16 cellular contexts compared by ENCODE assay signal in genomic region chr17:73090396-73091202, GRCh38. TPM values are rescaled to one million over a fixed set of nuclear protein-coding genes. Genes with fewer than 3 reads are reported as not detected.
A peak's percentile ranks its signal among the peaks of the same experiment; 100 is the strongest.
DNase-seq lines count a peak whose midpoint lies in the region; ATAC-seq, FAIRE-seq and TF ChIP-seq lines count a peak whose summit lies in the region.
"Had no signal": no experiment of that assay in that cellular context is flagged by ENCODE, and none has a peak within 500 bp of the region (broad histone marks: within the 10 kb centered on the region; RNA-seq: fewer than 3 reads in every experiment).

No MANE protein-coding gene starts in this region.

- H3K4me3 ChIP-seq in BLaER1 treated with 17β-estradiol and CSF1 and Interleukin-3, amounts not matched to agents 10 nM and 100 nM: peak overlapping the region in 1 of 10 experiments; percentile 73; a peak in 4 of 20 replicates
- H3K4me3 ChIP-seq in GM23338 (no peak overlapping the region), mucosa of stomach (ENCODE audit: low read length) (peak overlapping the region; percentile 15)

- no peaks in the 10 kb centered on the region for H3F3A ChIP-seq in GM23338 (replicated peaks; ENCODE audit: low read depth)

- H3K36me3 Mint-ChIP-seq in GM23338 (ENCODE audit: low read depth): no peaks in the 10 kb centered on the region
- H3K36me3 Mint-ChIP-seq in activated naive CD8-positive, alpha-beta T cell treated with anti-CD3 and anti-CD28 coated beads, Interleukin-2, amount 50 U/mL, for 24 hours (ENCODE audit: low read depth): peaks cover 13% of the 10 kb centered on the region

- H3K27ac ChIP-seq in BLaER1 treated with 17β-estradiol and CSF1 and Interleukin-3, amounts not matched to agents 10 nM and 100 nM: no peak overlapping the region
- no peak overlapping the region for H3K27ac ChIP-seq in GM23338 (ENCODE audit: low read depth)
- H3K27ac ChIP-seq: SJCRH30 had no signal

- H3K4me1 ChIP-seq in BLaER1 treated with 17β-estradiol and CSF1 and Interleukin-3, amounts not matched to agents 10 nM and 100 nM: peaks cover 30 to 48% (median 42%) of the 10 kb centered on the region in 10 experiments
- H3K4me1 ChIP-seq in GM23338 (ENCODE audit: insufficient read depth): peaks cover 10% of the 10 kb centered on the region
- peaks cover 22% of the 10 kb centered on the region for H3K4me1 ChIP-seq in mucosa of stomach (ENCODE audit: control insufficient read depth, insufficient read depth, low read length)
- H3K4me1 ChIP-seq: SJCRH30 had no signal

- H3K79me2 ChIP-seq in GM23338 (replicated peaks; ENCODE audit: insufficient read depth): no peaks in the 10 kb centered on the region

- H3K4me2 ChIP-seq in BLaER1 treated with 17β-estradiol and CSF1 and Interleukin-3, amounts not matched to agents 10 nM and 100 nM: peak overlapping the region; percentile 90 to 100 (median 98)
- no peak overlapping the region for H3K4me2 ChIP-seq in GM23338

- peak overlapping the region; percentile 31 for H3K4me3 Mint-ChIP-seq in GM23338
- H3K4me3 Mint-ChIP-seq in activated naive CD8-positive, alpha-beta T cell treated with anti-CD3 and anti-CD28 coated beads, Interleukin-2, amount 50 U/mL, for 24 hours: peak overlapping the region; percentile 52

- H3K27me3 Mint-ChIP-seq in GM23338 (ENCODE audit: insufficient read depth, low read depth, poor library complexity): peaks cover 13% of the 10 kb centered on the region
- H3K27me3 Mint-ChIP-seq in activated naive CD8-positive, alpha-beta T cell treated with anti-CD3 and anti-CD28 coated beads, Interleukin-2, amount 50 U/mL, for 24 hours: no peaks in the 10 kb centered on the region
- H3K27me3 Mint-ChIP-seq: stimulated activated naive CD8-positive, alpha-beta T cell treated with anti-CD3 and anti-CD28 coated beads, Interleukin-15, Interleukin-2, amounts not matched to agents 100 ng/mL and 50 ng/mL, for 24 hours had no signal

- H3K9me3 Mint-ChIP-seq in GM23338: no peaks in the 10 kb centered on the region
- H3K9me3 Mint-ChIP-seq in activated naive CD8-positive, alpha-beta T cell treated with anti-CD3 and anti-CD28 coated beads, Interleukin-2, amount 50 U/mL, for 24 hours: no peaks in the 10 kb centered on the region
- H3K9me3 Mint-ChIP-seq: stimulated activated naive CD8-positive, alpha-beta T cell treated with anti-CD3 and anti-CD28 coated beads, Interleukin-15, Interleukin-2, amounts not matched to agents 100 ng/mL and 50 ng/mL, for 24 hours had no signal

- H4K20me1 ChIP-seq in BLaER1 treated with 17β-estradiol and CSF1 and Interleukin-3, amounts not matched to agents 10 nM and 100 nM: peaks cover 0 to 6% (median 0%) of the 10 kb centered on the region in 11 experiments; a peak in 1 of 22 replicates
- H4K20me1 ChIP-seq in GM23338 (replicated peaks; ENCODE audit: insufficient read depth): no peaks in the 10 kb centered on the region

- TF ChIP-seq CTCF in GM23338 (conservative IDR thresholded peaks at IDR 0.05; ENCODE audit: low read depth in 2 of 2): no peak

- no peak overlapping the region for H2AFZ ChIP-seq in GM23338

- no peak for ATAC-seq in GM23338
- no peak for ATAC-seq in activated naive CD8-positive, alpha-beta T cell treated with anti-CD3 and anti-CD28 coated beads, Interleukin-2, amount 50 U/mL, for 24 hours
- no peak for ATAC-seq in GM18873 (IDR thresholded peaks at IDR 0.05; ENCODE audit: low FRiP score, unreplicated experiment)

- no peak for TF ChIP-seq POLR2A in GM12892 (IDR thresholded peaks at IDR 0.05; ENCODE audit: low read depth, low read length)

- FAIRE-seq in GM12892 (lab: Jason Lieb, UNC): no peak
- FAIRE-seq: D721Med, H1 had no signal

- no peaks in the 10 kb centered on the region for H3K9me2 ChIP-seq in GM23338 (ENCODE audit: insufficient read depth)

- H3K9ac ChIP-seq in BLaER1 treated with 17β-estradiol and CSF1 and Interleukin-3, amounts not matched to agents 10 nM and 100 nM: peak overlapping the region in 1 of 11 experiments; percentile 84; a peak in 3 of 22 replicates
- H3K9ac ChIP-seq in mucosa of stomach (ENCODE audit: low read length): peak overlapping the region; percentile 1

- 0 out of 22 replicates have a peak, but pooled peaks cover 0 to 4% (median 0%) of the 10 kb centered on the region in 11 experiments for H3K9me3 ChIP-seq in BLaER1 treated with 17β-estradiol and CSF1 and Interleukin-3, amounts not matched to agents 10 nM and 100 nM (replicated peaks in 1 of 11)
- H3K9me3 ChIP-seq in mucosa of stomach (ENCODE audit: control insufficient read depth, low read length): no peaks in the 10 kb centered on the region
- H3K9me3 ChIP-seq: prostate gland, SJCRH30 had no signal

- H3K27me3 ChIP-seq in BLaER1 treated with 17β-estradiol and CSF1 and Interleukin-3, amounts not matched to agents 10 nM and 100 nM: no peaks in the 10 kb centered on the region
- no peaks in the 10 kb centered on the region for H3K27me3 ChIP-seq in GM23338 (ENCODE audit: insufficient read depth)
- no peaks in the 10 kb centered on the region for H3K27me3 ChIP-seq in mucosa of stomach (ENCODE audit: control insufficient read depth, insufficient read depth, low read length)

- H3K27ac Mint-ChIP-seq in GM23338: 0 out of 2 replicates have a peak overlapping the region, but pooled peaks have one; percentile 46
- no peak overlapping the region for H3K27ac Mint-ChIP-seq in activated naive CD8-positive, alpha-beta T cell treated with anti-CD3 and anti-CD28 coated beads, Interleukin-2, amount 50 U/mL, for 24 hours

- peaks cover 23 to 36% (median 31%) of the 10 kb centered on the region in 11 experiments for H3K36me3 ChIP-seq in BLaER1 treated with 17β-estradiol and CSF1 and Interleukin-3, amounts not matched to agents 10 nM and 100 nM
- no peaks in the 10 kb centered on the region for H3K36me3 ChIP-seq in GM23338 (ENCODE audit: insufficient read depth)
- no peaks in the 10 kb centered on the region for H3K36me3 ChIP-seq in mucosa of stomach (ENCODE audit: control insufficient read depth, insufficient read depth, low read length)
- H3K36me3 ChIP-seq: prostate gland, SJCRH30 had no signal

- H3K4me1 Mint-ChIP-seq in GM23338: peaks cover 16% of the 10 kb centered on the region
- H3K4me1 Mint-ChIP-seq in activated naive CD8-positive, alpha-beta T cell treated with anti-CD3 and anti-CD28 coated beads, Interleukin-2, amount 50 U/mL, for 24 hours: peaks cover 17% of the 10 kb centered on the region

- DNase-seq in GM23338 (ENCODE audit: low spot score) (no peak), epidermal melanocyte (ENCODE audit: insufficient read length, low spot score) (no peak), GM12892 (ENCODE audit: insufficient read length) (no peak), NCI-H146 treated with DMSO at 0.1 percent for 48 hours (lab: John Stamatoyannopoulos, UW; ENCODE audit: unreplicated experiment) (no peak)
- DNase-seq in activated naive CD8-positive, alpha-beta T cell treated with anti-CD3 and anti-CD28 coated beads, Interleukin-2, amount 50 U/mL, for 24 hours: no peak
- DNase-seq: activated CD4-positive, alpha-beta T cell treated with anti-CD3 and anti-CD28 coated beads for 48 hours; effector memory CD4-positive, alpha-beta T cell; SJCRH30; stimulated activated CD4-positive, alpha-beta T cell treated with anti-CD3 and anti-CD28 coated beads, Interleukin-4, amount 100 ng/mL, for 1 hour had no signal

TF ChIP-seq in GM23338, 12 proteins besides CTCF, POLR2A, EP300 and RAD21:
- no peak for TF ChIP-seq JUNB (IDR thresholded peaks at IDR 0.05; ENCODE audit: unreplicated experiment)
TF ChIP-seq in GM23338: peak in this region for 0.

RNA-seq across cellular contexts. Expression of gene SLC39A11, which starts 1.9 kb away (rescaled TPM):
- 9.4 and 18.1 TPM in 2 replicates for total RNA-seq in GM23338 (2014; rRNA removed; shearing (Covaris generic))
- polyA plus RNA-seq in GM23338 (2016; fragmentation: Nextera tagmentation; extraction: Ambion mirVana): 10.3 and 10.8 TPM in 2 replicates
- 11.5 TPM for polyA plus RNA-seq in GM12892 (2012; ENCODE audit: missing spikeins)
